ENCODE assay signal across 1 cellular context in the genomic region with DNA sequence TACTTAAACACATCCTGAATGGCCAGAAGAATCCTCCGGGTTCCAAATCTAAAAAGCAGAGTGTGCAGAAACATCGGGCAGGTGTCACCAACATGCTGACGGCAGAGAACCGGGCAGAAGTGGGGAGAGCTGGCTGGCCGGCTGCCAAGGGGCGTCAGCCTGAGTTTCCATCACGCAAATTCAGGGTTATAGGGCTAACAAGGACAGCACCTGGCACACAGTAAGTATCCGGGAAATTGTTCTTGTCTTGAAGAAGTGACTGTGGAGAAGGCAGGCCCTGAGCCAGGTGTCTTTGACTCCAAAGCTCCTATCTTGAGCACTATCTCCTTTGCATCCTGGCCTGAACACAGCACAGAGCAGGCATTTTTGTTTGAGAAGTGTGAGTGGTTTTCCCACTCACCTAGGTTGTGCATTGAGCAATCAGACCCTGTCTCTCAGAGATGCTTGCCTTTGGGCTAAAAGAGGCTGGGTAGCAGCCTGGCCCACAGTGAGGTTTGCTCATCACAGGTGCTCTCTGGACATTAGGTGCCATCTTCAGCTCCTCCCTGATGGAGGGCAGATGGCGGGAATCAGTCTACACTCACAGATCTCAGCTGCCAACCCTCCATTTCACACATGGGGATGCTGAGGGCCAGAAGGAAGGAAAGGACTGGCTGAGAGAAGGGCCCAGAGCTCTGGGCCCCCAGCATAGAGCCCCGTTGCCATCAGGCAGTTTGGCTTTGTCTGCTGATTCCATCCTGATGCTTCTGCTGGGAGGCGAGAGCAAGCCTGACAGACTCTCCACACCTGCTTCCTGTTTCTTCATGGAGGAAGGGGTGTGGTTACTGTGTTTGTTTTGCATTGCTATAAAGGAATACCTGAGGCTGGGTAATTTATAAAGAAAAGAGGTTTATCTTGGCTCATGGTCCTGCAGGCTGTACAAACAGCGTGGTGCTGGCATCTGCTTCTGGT.
TF ChIP-seq lines count a peak whose summit lies in the region.

No MANE protein-coding gene starts in this region.

TF ChIP-seq in SK-N-SH, 30 proteins besides CTCF, POLR2A, EP300 and RAD21 (continued from another document):
- TF ChIP-seq ZBTB33 (IDR thresholded peaks at IDR 0.05; ENCODE audit: borderline replicate concordance, low read depth) (no peak), ELF1 (IDR thresholded peaks at IDR 0.05) (no peak), RFX5 (IDR thresholded peaks at IDR 0.05; ENCODE audit: low read length) (no peak)
